Comparison of ENCODE assay signal across 20 cellular contexts in genomic region chr14:42710071-42710470, GRCh38.
"Had no signal": no experiment of that assay in that cellular context is flagged by ENCODE, and none has a peak within 500 bp of the region (broad histone marks: within the 10 kb centered on the region; RNA-seq: fewer than 3 reads in every experiment).

No MANE protein-coding gene starts in this region.

- H3K4me3 ChIP-seq: MG63 had no signal

- H3K4me2 ChIP-seq: SK-N-SH had no signal

- ATAC-seq: Panc1, T-cell had no signal

- H3K36me3 ChIP-seq: MG63 had no signal

- DNase-seq: KBM-7, MG63, NCI-H1092, NCI-H1105 treated with DMSO at 0.1 percent for 48 hours, NCI-H1417 treated with DMSO at 0.1 percent for 48 hours, NCI-H146, NCI-H1694 treated with DMSO at 0.1 percent for 48 hours, NCI-H1930, NCI-H2081, NCI-H2107, NCI-H2227 treated with DMSO at 0.1 percent for 48 hours, NCI-H524, NCI-H526 treated with DMSO at 0.1 percent for 48 hours, NCI-H748 treated with DMSO at 0.1 percent for 48 hours, SHP77, SK-N-SH, SW 1271, T-cell had no signal

- H3K27me3 ChIP-seq: MG63 had no signal

- H3K9me2 ChIP-seq: SK-N-SH had no signal

- H3K27ac ChIP-seq: RWPE1 had no signal

- H3K9ac ChIP-seq: SK-N-SH had no signal

- H3K9me3 ChIP-seq: SK-N-SH had no signal
